ENCODE assay signal across 19 cellular contexts in the genomic region with DNA sequence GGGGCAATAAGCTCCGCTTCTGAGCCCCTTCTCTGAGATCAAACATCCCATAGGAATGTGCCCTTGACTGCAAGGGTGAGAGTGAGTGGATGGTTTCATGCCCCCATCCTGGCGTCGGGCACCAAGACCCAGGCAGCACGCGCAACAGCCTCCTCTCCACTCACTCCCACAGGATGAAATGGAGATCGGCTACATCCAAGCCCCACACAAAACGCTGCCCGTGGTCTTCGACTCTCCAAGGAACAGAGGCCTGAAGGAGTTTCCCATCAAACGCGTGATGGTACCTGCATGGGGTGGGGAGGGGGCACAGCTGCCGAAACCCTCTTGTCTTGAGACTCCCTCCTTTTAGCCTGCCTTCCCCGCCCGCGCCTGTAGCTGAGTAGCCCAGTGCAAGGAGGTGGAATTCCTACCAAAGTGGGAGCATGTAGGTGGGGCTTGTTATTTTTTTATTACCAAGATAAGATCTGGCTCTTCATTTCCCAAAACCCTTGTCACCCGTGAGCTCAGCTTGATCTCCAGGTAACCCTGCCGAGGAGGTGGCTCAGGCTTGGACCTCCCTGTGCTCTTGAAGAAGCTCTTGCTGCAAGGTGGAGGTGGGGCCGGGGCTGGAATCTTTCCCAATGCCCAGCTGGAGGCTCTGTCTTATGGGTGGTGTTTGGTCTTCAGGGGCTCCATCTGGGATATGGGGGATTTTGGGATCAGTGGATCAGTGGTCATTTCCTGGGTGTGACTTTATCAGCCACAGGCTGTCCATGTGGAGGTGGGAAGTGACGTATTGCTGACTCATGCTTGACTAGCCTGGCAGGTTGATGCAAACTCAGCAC. TPM values are rescaled to one million over a fixed set of nuclear protein-coding genes. Genes with fewer than 3 reads are reported as not detected.
DNase-seq lines count a peak whose midpoint lies in the region; ATAC-seq and TF ChIP-seq lines count a peak whose summit lies in the region.
"Had no signal": no experiment of that assay in that cellular context is flagged by ENCODE, and none has a peak within 500 bp of the region (broad histone marks: within the 10 kb centered on the region; RNA-seq: fewer than 3 reads in every experiment).

No MANE protein-coding gene starts in this region.

- peaks cover 1% of the 10 kb centered on the region for H3K27me3 Mint-ChIP-seq in activated CD8-positive, alpha-beta T cell treated with anti-CD3 and anti-CD28 coated beads for 36 hours

- H3K4me3 ChIP-seq in epithelial cell of esophagus (ENCODE audit: low read length) (no peak overlapping the region), osteoblast (ENCODE audit: insufficient read depth, low read length) (no peak overlapping the region)

- H3K27ac ChIP-seq in osteoblast (ENCODE audit: low read depth, low read length) = no peak overlapping the region

- H3K9me3 ChIP-seq in osteoblast (ENCODE audit: low read depth, low read length) = no peaks in the 10 kb centered on the region

- H3K36me3 ChIP-seq in osteoblast (ENCODE audit: insufficient read depth, low read length) = no peaks in the 10 kb centered on the region

- H3K79me2 ChIP-seq in osteoblast (ENCODE audit: insufficient read depth, low read length) = no peaks in the 10 kb centered on the region

- CTCF ChIA-PET in activated CD8-positive, alpha-beta T cell treated with anti-CD3 and anti-CD28 coated beads for 36 hours (lab: Charles Lee) = no interaction called here

- TF ChIP-seq CTCF in epithelial cell of esophagus (IDR thresholded peaks at IDR 0.05; ENCODE audit: insufficient read depth, low read depth, low read length, missing control alignments) (no peak), osteoblast (IDR thresholded peaks at IDR 0.05; ENCODE audit: extremely low read depth, low read depth, low read length) (no peak)
- TF ChIP-seq CTCF in activated CD8-positive, alpha-beta T cell treated with anti-CD3 and anti-CD28 coated beads for 36 hours (IDR thresholded peaks at IDR 0.05) = no peak

- H3K4me1 Mint-ChIP-seq in activated CD8-positive, alpha-beta T cell treated with anti-CD3 and anti-CD28 coated beads for 36 hours (ENCODE audit: low read depth) = no peaks in the 10 kb centered on the region

- ATAC-seq in GM21515 (IDR thresholded peaks at IDR 0.05; ENCODE audit: unreplicated experiment) (no peak), GM18519 (IDR thresholded peaks at IDR 0.05; ENCODE audit: low FRiP score, unreplicated experiment) (no peak)
- no peak for ATAC-seq in activated CD8-positive, alpha-beta T cell treated with anti-CD3 and anti-CD28 coated beads for 36 hours
- ATAC-seq: CD8-positive, alpha-beta T cell; T-helper 17 cell had no signal

- DNase-seq in ELR (ENCODE audit: low read depth) (peak; percentile 82), NCI-H460 (ENCODE audit: extremely low read depth, low read depth) (peak; percentile 28), epithelial cell of esophagus (ENCODE audit: low read depth) (peak; percentile 94), osteoblast (ENCODE audit: insufficient read length, low spot score, missing footprints) (peak; percentile 80), putamen (ENCODE audit: low spot score) (no peak)
- DNase-seq in activated CD8-positive, alpha-beta T cell treated with anti-CD3 and anti-CD28 coated beads for 36 hours = no peak
- DNase-seq: activated naive CD4-positive, alpha-beta T cell treated with anti-CD3 and anti-CD28 coated beads, Interleukin-2, amount 50 U/mL, for 16 hours; CD8-positive, alpha-beta T cell; GOT3; KBM-7; NCI-H2081; stimulated activated CD4-positive, alpha-beta T cell treated with anti-CD3 and anti-CD28 coated beads, Interleukin-1b, Interleukin-23, amount 100 ng/mL, for 48 hours; stimulated activated naive CD4-positive, alpha-beta T cell treated with Interleukin-2 at 50 U/mL for 16 hours; T-helper 17 cell had no signal

- H3K4me3 Mint-ChIP-seq in activated CD8-positive, alpha-beta T cell treated with anti-CD3 and anti-CD28 coated beads for 36 hours = no peak overlapping the region
- H3K4me3 Mint-ChIP-seq: CD8-positive, alpha-beta T cell; T-helper 17 cell had no signal

- no peaks in the 10 kb centered on the region for H3K36me3 Mint-ChIP-seq in activated CD8-positive, alpha-beta T cell treated with anti-CD3 and anti-CD28 coated beads for 36 hours (ENCODE audit: low read depth)
- H3K36me3 Mint-ChIP-seq: CD8-positive, alpha-beta T cell had no signal

- POLR2A ChIA-PET in activated CD8-positive, alpha-beta T cell treated with anti-CD3 and anti-CD28 coated beads for 36 hours (lab: Charles Lee) = no interaction called here

- H2AFZ ChIP-seq in osteoblast (ENCODE audit: low read length) = peak overlapping the region; percentile 15

- peaks cover 5% of the 10 kb centered on the region for H3K9me3 Mint-ChIP-seq in activated CD8-positive, alpha-beta T cell treated with anti-CD3 and anti-CD28 coated beads for 36 hours

- no peaks in the 10 kb centered on the region for H4K20me1 ChIP-seq in osteoblast (ENCODE audit: insufficient read depth, low read length)

- H3K4me1 ChIP-seq in osteoblast (ENCODE audit: insufficient read depth, low read length) = no peaks in the 10 kb centered on the region

- no peak overlapping the region for H3K27ac Mint-ChIP-seq in activated CD8-positive, alpha-beta T cell treated with anti-CD3 and anti-CD28 coated beads for 36 hours
- H3K27ac Mint-ChIP-seq: CD8-positive, alpha-beta T cell; T-helper 17 cell had no signal

- peaks cover 10% of the 10 kb centered on the region for H3K27me3 ChIP-seq in osteoblast (ENCODE audit: insufficient read depth, low read length)

- intact Hi-C loops in activated CD8-positive, alpha-beta T cell treated with anti-CD3 and anti-CD28 coated beads for 36 hours (cut with micrococcal nuclease) = no loop called here

- no peak overlapping the region for H3K4me2 ChIP-seq in osteoblast (ENCODE audit: insufficient read depth, low read length)

RNA-seq across cellular contexts. Expression of gene PADI6, which starts 24.0 kb away (rescaled TPM):
- not detected in 2 replicates for total RNA-seq in NCI-H460 (2014; rRNA removed; shearing (Covaris generic))
- not detected in 2 replicates for polyA plus RNA-seq in NCI-H460 (2014; cell fraction: nucleus; rRNA removed)
- total RNA-seq in osteoblast = not detected in 2 replicates
- not detected for total RNA-seq in activated CD8-positive, alpha-beta T cell treated with anti-CD3 and anti-CD28 coated beads for 36 hours
- total RNA-seq: CD8-positive, alpha-beta T cell; dermis microvascular lymphatic vessel endothelial cell; lung microvascular endothelial cell; osteocyte had no signal

RNA-seq across cellular contexts. Expression of gene PADI4, which starts 40.0 kb away (rescaled TPM):
- not detected in 2 replicates for total RNA-seq in NCI-H460 (2014; rRNA removed; shearing (Covaris generic))
- not detected in 2 replicates for polyA plus RNA-seq in NCI-H460 (2014; cell fraction: nucleus; rRNA removed)
- not detected in 2 replicates for total RNA-seq in osteoblast
- 1 to 10 TPM; 1.6 to 1.8 TPM for total RNA-seq in activated CD8-positive, alpha-beta T cell treated with anti-CD3 and anti-CD28 coated beads for 36 hours
- total RNA-seq: dermis microvascular lymphatic vessel endothelial cell, lung microvascular endothelial cell, osteocyte had no signal

Comparison
In these comparisons a context has a peak if more than half of its experiments do, and no peak if none do; other contexts are left out.
1. DNase-seq: peak in ELR (single experiment), NCI-H460 (single experiment), epithelial cell of esophagus (single experiment) and osteoblast (single experiment); none in putamen (single experiment) and activated CD8-positive, alpha-beta T cell treated with anti-CD3 and anti-CD28 coated beads for 36 hours (single experiment).